8 cellular contexts compared by ENCODE assay signal in genomic region chr11:76235233-76236091, GRCh38. TPM values are rescaled to one million over a fixed set of nuclear protein-coding genes. Genes with fewer than 3 reads are reported as not detected.
DNase-seq lines count a peak whose midpoint lies in the region; ATAC-seq and TF ChIP-seq lines count a peak whose summit lies in the region.

No MANE protein-coding gene starts in this region.

- no peaks in the 10 kb centered on the region for H3K36me3 ChIP-seq in CD8-positive, alpha-beta T cell (ENCODE audit: insufficient read depth, low read length)
- no peaks in the 10 kb centered on the region for H3K36me3 ChIP-seq in lung (ENCODE audit: control insufficient read depth in 2 of 2, insufficient read depth in 2 of 2, low read length in 2 of 2)

- H3K27me3 ChIP-seq in CD8-positive, alpha-beta T cell (ENCODE audit: insufficient read depth, low read length): no peaks in the 10 kb centered on the region
- H3K27me3 ChIP-seq in lung (ENCODE audit: control insufficient read depth, insufficient read depth): no peaks in the 10 kb centered on the region

- no peak for TF ChIP-seq CTCF in CD8-positive, alpha-beta T cell (IDR thresholded peaks at IDR 0.05)
- TF ChIP-seq CTCF in lung (IDR thresholded peaks at IDR 0.05; ENCODE audit: control extremely low read depth, extremely low read depth): no peak

- no peaks in the 10 kb centered on the region for H3K9me3 ChIP-seq in CD8-positive, alpha-beta T cell (ENCODE audit: low read length)
- H3K9me3 ChIP-seq in lung (ENCODE audit: control insufficient read depth in 2 of 2, insufficient read depth in 1 of 2, low read length in 1 of 2): no peaks in the 10 kb centered on the region

- peak; percentile 84 for ATAC-seq in CD8-positive, alpha-beta T cell
- ATAC-seq in GM19452 (IDR thresholded peaks at IDR 0.05; ENCODE audit: unreplicated experiment) (peak; percentile 77), HG03571 (IDR thresholded peaks at IDR 0.05; ENCODE audit: unreplicated experiment) (peak; percentile 62), lung (ENCODE audit: insufficient read depth, low FRiP score) (peak; percentile 82)
- ATAC-seq in activated CD8-positive, alpha-beta T cell treated with anti-CD3 and anti-CD28 coated beads, Interleukin-2, amount 10 ng/mL, durations not matched to agents 7 days and 5 days: peak; percentile 89

- H3K4me1 ChIP-seq in CD8-positive, alpha-beta T cell (ENCODE audit: insufficient read depth, low read length): peaks cover 47% of the 10 kb centered on the region
- peaks cover 0 to 11% of the 10 kb centered on the region in 2 donors for H3K4me1 ChIP-seq in lung (ENCODE audit: control insufficient read depth in 2 of 2, insufficient read depth in 2 of 2, low read length in 2 of 2)

- H3K9me3 Mint-ChIP-seq in CD8-positive, alpha-beta T cell: no peaks in the 10 kb centered on the region
- H3K9me3 Mint-ChIP-seq in activated CD8-positive, alpha-beta T cell treated with anti-CD3 and anti-CD28 coated beads, Interleukin-2, amount 10 ng/mL, durations not matched to agents 7 days and 5 days (ENCODE audit: insufficient read depth): no peaks in the 10 kb centered on the region

- peaks cover 39% of the 10 kb centered on the region for H3K4me1 Mint-ChIP-seq in CD8-positive, alpha-beta T cell (ENCODE audit: low read depth)
- H3K4me1 Mint-ChIP-seq in activated CD8-positive, alpha-beta T cell treated with anti-CD3 and anti-CD28 coated beads, Interleukin-2, amount 10 ng/mL, durations not matched to agents 7 days and 5 days (ENCODE audit: low read depth): peaks cover 64% of the 10 kb centered on the region

- intact Hi-C loops in CD8-positive, alpha-beta T cell (cut with DNase I, micrococcal nuclease): loop anchor here (1.0 to 10.0 kb wide), 9 partner anchors 24 to 1741 kb away; partner anchors contain the start of genes GVQW3 (in 2 of the 2), THAP12 (in 2 of the 2), UVRAG (in 2 of the 2) and LIPT2 (in 1 of the 2)

- peak overlapping the region; percentile 63 for H3K27ac ChIP-seq in CD8-positive, alpha-beta T cell (ENCODE audit: low read depth, low read length)
- peak overlapping the region; percentile 73 to 84 for H3K27ac ChIP-seq in lung (ENCODE audit: low read depth in 1 of 2, low read length in 1 of 2)

- H3K36me3 Mint-ChIP-seq in CD8-positive, alpha-beta T cell: peaks cover 6% of the 10 kb centered on the region
- H3K36me3 Mint-ChIP-seq in activated CD8-positive, alpha-beta T cell treated with anti-CD3 and anti-CD28 coated beads, Interleukin-2, amount 10 ng/mL, durations not matched to agents 7 days and 5 days (ENCODE audit: low read depth): peaks cover 5% of the 10 kb centered on the region

- H3K27ac Mint-ChIP-seq in CD8-positive, alpha-beta T cell: peak overlapping the region; percentile 89
- peak overlapping the region; percentile 90 for H3K27ac Mint-ChIP-seq in activated CD8-positive, alpha-beta T cell treated with anti-CD3 and anti-CD28 coated beads, Interleukin-2, amount 10 ng/mL, durations not matched to agents 7 days and 5 days

- WGBS in lung, 2 donors: 0 to 1% methylated on average over 63 to 65 of the region's 65 CpGs

- CTCF ChIA-PET in CD8-positive, alpha-beta T cell (lab: Charles Lee): interaction anchor here (0.6 to 5.4 kb wide), 5 partner anchors 23 to 386 kb away, joined by 3 to 81 read pairs (median 6); no protein-coding TSS in a partner anchor
- CTCF ChIA-PET in activated CD8-positive, alpha-beta T cell treated with anti-CD3 and anti-CD28 coated beads, Interleukin-2, amount 10 ng/mL, durations not matched to agents 7 days and 5 days (lab: Charles Lee): interaction anchor here (1.0 to 6.0 kb wide), 4 partner anchors 27 to 82 kb away, joined by 3 to 72 read pairs (median 4); partner anchors contain the start of gene WNT11

- peak; percentile 84 to 96 (median 88) for DNase-seq in CD8-positive, alpha-beta T cell
- DNase-seq in NCI-H82 treated with DMSO at 0.1 percent for 48 hours (lab: John Stamatoyannopoulos, UW; ENCODE audit: unreplicated experiment): peak; percentile 76
- DNase-seq in activated CD8-positive, alpha-beta T cell treated with anti-CD3 and anti-CD28 coated beads, Interleukin-2, amount 10 ng/mL, durations not matched to agents 7 days and 5 days: peak; percentile 94
- peak; percentile 79 for DNase-seq in effector CD4-positive, alpha-beta T cell
- peak; percentile 88 for DNase-seq in lung (ENCODE audit: low spot score)
- peak; percentile 78 to 92 (median 88) for DNase-seq in stimulated activated CD4-positive, alpha-beta T cell treated with anti-CD3 and anti-CD28 coated beads, TNF-alpha, amount 100 ng/mL, for 1 hour (ENCODE audit: low read depth in 3 of 3, low spot score in 1 of 3)

- no peaks in the 10 kb centered on the region for H3K27me3 Mint-ChIP-seq in CD8-positive, alpha-beta T cell (ENCODE audit: low read depth)
- peaks cover 6% of the 10 kb centered on the region for H3K27me3 Mint-ChIP-seq in activated CD8-positive, alpha-beta T cell treated with anti-CD3 and anti-CD28 coated beads, Interleukin-2, amount 10 ng/mL, durations not matched to agents 7 days and 5 days (ENCODE audit: low read depth)

- peak overlapping the region; percentile 90 for H3K4me3 Mint-ChIP-seq in CD8-positive, alpha-beta T cell
- H3K4me3 Mint-ChIP-seq in activated CD8-positive, alpha-beta T cell treated with anti-CD3 and anti-CD28 coated beads, Interleukin-2, amount 10 ng/mL, durations not matched to agents 7 days and 5 days: peak overlapping the region; percentile 78

- H3K4me3 ChIP-seq in CD8-positive, alpha-beta T cell (ENCODE audit: low read depth, low read length): peak overlapping the region; percentile 99
- H3K4me3 ChIP-seq in lung: peak overlapping the region; percentile 75

- POLR2A ChIA-PET in CD8-positive, alpha-beta T cell (lab: Charles Lee): interaction anchor here (0.6 to 5.1 kb wide), 4 partner anchors 9 to 421 kb away, joined by 3 to 46 read pairs (median 4); no protein-coding TSS in a partner anchor
- POLR2A ChIA-PET in activated CD8-positive, alpha-beta T cell treated with anti-CD3 and anti-CD28 coated beads, Interleukin-2, amount 10 ng/mL, durations not matched to agents 7 days and 5 days (lab: Charles Lee): interaction anchor here (0.8 to 2.3 kb wide), 4 partner anchors 9 to 210 kb away, joined by 3 to 10 read pairs (median 3); no protein-coding TSS in a partner anchor

RNA-seq across cellular contexts. Expression of gene WNT11, which starts 29.2 kb away (rescaled TPM):
- total RNA-seq in CD8-positive, alpha-beta T cell: 10 to 100 TPM; 10.8 to 12.3 TPM
- under 1 TPM; 0.26 to 0.83 TPM for total RNA-seq in activated CD8-positive, alpha-beta T cell treated with anti-CD3 and anti-CD28 coated beads, Interleukin-2, amount 10 ng/mL, durations not matched to agents 7 days and 5 days
- 10 to 100 TPM in 1 of 2 donors, 1 to 10 TPM in 1; 4.4 to 31.3 TPM for total RNA-seq in lung
- polyA plus RNA-seq in lung: 1 to 10 TPM; 1.5 to 2.7 TPM

Comparison
In these comparisons a context has a peak if more than half of its experiments do, and no peak if none do; other contexts are left out.
1. Peak in every context shown above with its lines: DNase-seq, ATAC-seq, H3K4me3 ChIP-seq and H3K27ac ChIP-seq.